ENCODE assay signal across 24 cellular contexts in the genomic region with DNA sequence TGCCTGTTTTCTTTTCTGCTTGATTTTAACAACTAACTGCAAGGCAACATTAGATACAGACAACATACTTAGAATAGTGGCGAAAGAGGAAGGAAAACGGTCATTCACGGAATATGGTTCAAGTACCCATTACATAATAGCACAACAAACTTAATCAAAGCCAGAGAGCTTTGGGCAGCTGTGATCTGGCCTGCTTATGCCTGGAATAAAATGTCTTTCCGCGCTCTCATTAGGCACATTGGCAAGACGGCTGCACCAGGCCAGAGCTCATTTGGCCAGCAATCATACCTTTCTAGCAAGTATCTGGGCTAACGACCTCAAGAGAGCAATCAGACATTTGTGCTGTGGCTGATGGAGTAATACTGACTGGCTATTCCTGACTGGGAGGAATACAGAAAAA.
DNase-seq lines count a peak whose midpoint lies in the region; ATAC-seq and TF ChIP-seq lines count a peak whose summit lies in the region.
"Had no signal": no experiment of that assay in that cellular context is flagged by ENCODE, and none has a peak within 500 bp of the region (broad histone marks: within the 10 kb centered on the region; RNA-seq: fewer than 3 reads in every experiment).

No MANE protein-coding gene starts in this region.

- H3K27ac ChIP-seq in gastroesophageal sphincter (no peak overlapping the region), uterus (no peak overlapping the region)
- H3K27ac ChIP-seq: left lung, parathyroid adenoma, sigmoid colon had no signal

- H3K4me3 ChIP-seq in AG10803 (ENCODE audit: low read length) (no peak overlapping the region), NB4 (ENCODE audit: low read depth, low read length) (no peak overlapping the region), endocrine pancreas (ENCODE audit: control insufficient read depth, insufficient read depth, low read length) (peak overlapping the region; percentile 61), gastroesophageal sphincter (no peak overlapping the region), uterus (no peak overlapping the region)
- H3K4me3 ChIP-seq: adrenal gland, left lung, sigmoid colon had no signal

- no peaks in the 10 kb centered on the region for H3K9me3 Mint-ChIP-seq in osteocyte (ENCODE audit: unreplicated experiment)
- H3K9me3 Mint-ChIP-seq: CD8-positive, alpha-beta T cell had no signal

- TF ChIP-seq POLR2A in NB4 (IDR thresholded peaks at IDR 0.05; ENCODE audit: extremely low read depth, insufficient read length) (no peak), gastroesophageal sphincter (IDR thresholded peaks at IDR 0.05) (no peak), uterus (IDR thresholded peaks at IDR 0.05) (no peak)

- H3K4me1 Mint-ChIP-seq in osteocyte (ENCODE audit: unreplicated experiment) = peaks cover 54% of the 10 kb centered on the region
- H3K4me1 Mint-ChIP-seq: natural killer cell had no signal

- H3K36me3 ChIP-seq in endocrine pancreas (ENCODE audit: control insufficient read depth, insufficient read depth, low read length) = no peaks in the 10 kb centered on the region
- H3K36me3 ChIP-seq in gastroesophageal sphincter = no peaks in the 10 kb centered on the region
- H3K36me3 ChIP-seq in uterus = no peaks in the 10 kb centered on the region
- H3K36me3 ChIP-seq: adrenal gland, left lung, sigmoid colon had no signal

- H3K4me3 Mint-ChIP-seq in osteocyte (ENCODE audit: unreplicated experiment) = no peak overlapping the region
- H3K4me3 Mint-ChIP-seq: activated CD8-positive, alpha-beta T cell treated with anti-CD3 and anti-CD28 coated beads, Interleukin-2, amount 10 ng/mL, durations not matched to agents 7 days and 5 days; CD8-positive, alpha-beta T cell; natural killer cell had no signal

- H3K36me3 Mint-ChIP-seq in osteocyte (ENCODE audit: unreplicated experiment) = peaks cover 6% of the 10 kb centered on the region
- H3K36me3 Mint-ChIP-seq: CD8-positive, alpha-beta T cell; natural killer cell had no signal

- H3K9me3 ChIP-seq in endocrine pancreas (ENCODE audit: control insufficient read depth, low read length) = no peaks in the 10 kb centered on the region
- no peaks in the 10 kb centered on the region for H3K9me3 ChIP-seq in gastroesophageal sphincter
- no peaks in the 10 kb centered on the region for H3K9me3 ChIP-seq in uterus
- H3K9me3 ChIP-seq: adrenal gland, left lung, sigmoid colon had no signal

- H3K27me3 Mint-ChIP-seq in osteocyte (ENCODE audit: unreplicated experiment) = no peaks in the 10 kb centered on the region

- TF ChIP-seq EP300 in gastroesophageal sphincter (IDR thresholded peaks at IDR 0.05) = no peak

- ATAC-seq in gastroesophageal sphincter = no peak
- ATAC-seq: activated CD8-positive, alpha-beta T cell treated with anti-CD3 and anti-CD28 coated beads, Interleukin-2, amount 10 ng/mL, durations not matched to agents 7 days and 5 days; CD8-positive, alpha-beta T cell; left lung; natural killer cell had no signal

- peaks cover 9% of the 10 kb centered on the region for H3K4me1 ChIP-seq in endocrine pancreas (ENCODE audit: control insufficient read depth, insufficient read depth, low read length)
- no peaks in the 10 kb centered on the region for H3K4me1 ChIP-seq in gastroesophageal sphincter
- H3K4me1 ChIP-seq in uterus = no peaks in the 10 kb centered on the region
- H3K4me1 ChIP-seq: left lung, parathyroid adenoma, sigmoid colon had no signal

- DNase-seq in AG10803 (ENCODE audit: low read depth) = peak; percentile 82
- peak; percentile 8 for DNase-seq in NB4 (ENCODE audit: low read depth)
- DNase-seq in osteocyte (ENCODE audit: extremely low spot score, unreplicated experiment) = no peak
- DNase-seq in ureter (ENCODE audit: low spot score) = no peak
- DNase-seq in NCI-H1436 (lab: John Stamatoyannopoulos, UW) = no peak
- no peak for DNase-seq in uterus
- DNase-seq: activated CD4-positive, alpha-beta T cell treated with anti-CD3 and anti-CD28 coated beads for 1 hour; activated CD8-positive, alpha-beta T cell treated with anti-CD3 and anti-CD28 coated beads, Interleukin-2, amount 10 ng/mL, durations not matched to agents 7 days and 5 days; activated naive CD4-positive, alpha-beta T cell; activated T-cell treated with anti-CD3 and anti-CD28 coated beads, Interleukin-2, amount 50 U/mL, for 1 hour; CD8-positive, alpha-beta T cell; DMS53; GF-D8; left lung; natural killer cell; NCI-H1105 treated with DMSO at 0.1 percent for 48 hours; NCI-H2081; NCI-H446 treated with DMSO at 0.1 percent for 48 hours; sigmoid colon; T-helper 9 cell had no signal

- H3K27me3 ChIP-seq in endocrine pancreas (ENCODE audit: control insufficient read depth, insufficient read depth, low read length) (no peaks in the 10 kb centered on the region), gastroesophageal sphincter (no peaks in the 10 kb centered on the region), uterus (no peaks in the 10 kb centered on the region)
- H3K27me3 ChIP-seq: adrenal gland, left lung, sigmoid colon had no signal

- H3K9ac ChIP-seq in endocrine pancreas (ENCODE audit: control insufficient read depth, insufficient read depth, low read length) = no peak overlapping the region
- H3K9ac ChIP-seq: parathyroid adenoma had no signal

- TF ChIP-seq CTCF in AG10803 (conservative IDR thresholded peaks at IDR 0.05; ENCODE audit: low read length) (no peak), NB4 (IDR thresholded peaks at IDR 0.05; ENCODE audit: low read depth, low read length) (no peak), osteocyte (IDR thresholded peaks at IDR 0.05) (no peak), gastroesophageal sphincter (IDR thresholded peaks at IDR 0.05) (no peak), uterus (IDR thresholded peaks at IDR 0.05) (no peak)

- WGBS in gastroesophageal sphincter (ENCODE audit: low coverage in 1 of 2), 2 donors = 85 to 88% methylated on average over 6 to 7 of the region's 7 CpGs

- intact Hi-C loops in uterus (cut with DNase I; ENCODE audit: low total_unique reads) = no loop called here

- peak overlapping the region; percentile 35 for H3K27ac Mint-ChIP-seq in osteocyte (ENCODE audit: unreplicated experiment)
- H3K27ac Mint-ChIP-seq: activated CD8-positive, alpha-beta T cell treated with anti-CD3 and anti-CD28 coated beads, Interleukin-2, amount 10 ng/mL, durations not matched to agents 7 days and 5 days; CD8-positive, alpha-beta T cell; natural killer cell had no signal

Comparison
In these comparisons a context has a peak if more than half of its experiments do, and no peak if none do; other contexts are left out.
1. DNase-seq: peak in AG10803 (single experiment) and NB4 (single experiment); none in osteocyte (single experiment), ureter (single experiment), NCI-H1436 (single experiment) and uterus (0 of 2).